In genomic region chr10:128209862-128210214, GRCh38 we compare ENCODE assay signal across 10 cellular contexts.
A peak's percentile ranks its signal among the peaks of the same experiment; 100 is the strongest.
DNase-seq lines count a peak whose midpoint lies in the region; ATAC-seq and TF ChIP-seq lines count a peak whose summit lies in the region.
"Had no signal": no experiment of that assay in that cellular context is flagged by ENCODE, and none has a peak within 500 bp of the region (broad histone marks: within the 10 kb centered on the region; RNA-seq: fewer than 3 reads in every experiment).

No MANE protein-coding gene starts in this region.

- DNase-seq in activated effector memory CD4-positive, alpha-beta T cell treated with anti-CD3 and anti-CD28 coated beads, Interleukin-2, amount 50 U/mL, for 16 hours = peak; percentile 64
- no peak for DNase-seq in activated effector memory CD4-positive, alpha-beta T cell treated with Interleukin-2 at 50 U/mL for 16 hours
- peak; percentile 36 for DNase-seq in activated naive CD8-positive, alpha-beta T cell treated with anti-CD3 and anti-CD28 coated beads, Interleukin-2, amount 10 ng/mL, durations not matched to agents 7 days and 5 days
- DNase-seq in memory B cell (ENCODE audit: low spot score in 2 of 2) = no peak
- no peak for DNase-seq in thoracic aorta (ENCODE audit: low spot score)
- no peak for DNase-seq in NCI-H345 (lab: John Stamatoyannopoulos, UW)
- DNase-seq in HEK293T (ENCODE audit: extremely low spot score) = no peak
- no peak for DNase-seq in NCI-H524 (lab: John Stamatoyannopoulos, UW)
- DNase-seq: NCI-H2227 treated with DMSO at 0.1 percent for 48 hours had no signal

- peak overlapping the region; percentile 73 for H3K27ac Mint-ChIP-seq in activated naive CD8-positive, alpha-beta T cell treated with anti-CD3 and anti-CD28 coated beads, Interleukin-2, amount 10 ng/mL, durations not matched to agents 7 days and 5 days
- no peak overlapping the region for H3K27ac Mint-ChIP-seq in memory B cell

- no peaks in the 10 kb centered on the region for H3K9me3 ChIP-seq in thoracic aorta
- H3K9me3 ChIP-seq: adrenal gland had no signal

- no peaks in the 10 kb centered on the region for H3K27me3 ChIP-seq in thoracic aorta (replicated peaks; ENCODE audit: insufficient read depth)
- H3K27me3 ChIP-seq: adrenal gland had no signal

- H3K4me3 Mint-ChIP-seq in activated naive CD8-positive, alpha-beta T cell treated with anti-CD3 and anti-CD28 coated beads, Interleukin-2, amount 10 ng/mL, durations not matched to agents 7 days and 5 days = peak overlapping the region; percentile 79
- H3K4me3 Mint-ChIP-seq in memory B cell = peak overlapping the region; percentile 69

- ATAC-seq in activated naive CD8-positive, alpha-beta T cell treated with anti-CD3 and anti-CD28 coated beads, Interleukin-2, amount 10 ng/mL, durations not matched to agents 7 days and 5 days (ENCODE audit: low read depth) = peak; percentile 7
- ATAC-seq in memory B cell (ENCODE audit: low read depth) = no peak
- ATAC-seq in thoracic aorta (ENCODE audit: insufficient number of reproducible peaks, low FRiP score, low read depth) = no peak

- H3K9me3 Mint-ChIP-seq in activated naive CD8-positive, alpha-beta T cell treated with anti-CD3 and anti-CD28 coated beads, Interleukin-2, amount 10 ng/mL, durations not matched to agents 7 days and 5 days = no peaks in the 10 kb centered on the region
- no peaks in the 10 kb centered on the region for H3K9me3 Mint-ChIP-seq in memory B cell

- CTCF ChIA-PET in HEK293T (lab: Yijun Ruan, JAX) = no interaction called here

- H3K36me3 Mint-ChIP-seq in activated naive CD8-positive, alpha-beta T cell treated with anti-CD3 and anti-CD28 coated beads, Interleukin-2, amount 10 ng/mL, durations not matched to agents 7 days and 5 days = no peaks in the 10 kb centered on the region
- H3K36me3 Mint-ChIP-seq in memory B cell = no peaks in the 10 kb centered on the region

- no peak overlapping the region for H3K27ac ChIP-seq in thoracic aorta
- H3K27ac ChIP-seq: adrenal gland had no signal

- H3K36me3 ChIP-seq in thoracic aorta = no peaks in the 10 kb centered on the region
- H3K36me3 ChIP-seq: adrenal gland had no signal

- peaks cover 0 to 4% of the 10 kb centered on the region in 2 donors for H3K4me1 ChIP-seq in thoracic aorta (ENCODE audit: control insufficient read depth in 1 of 2, low read depth in 2 of 2)
- H3K4me1 ChIP-seq: adrenal gland had no signal

- H3K4me3 ChIP-seq in thoracic aorta = peak overlapping the region; percentile 75

- TF ChIP-seq CTCF in thoracic aorta (IDR thresholded peaks at IDR 0.05) = no peak

- POLR2A ChIA-PET in activated naive CD8-positive, alpha-beta T cell treated with anti-CD3 and anti-CD28 coated beads, Interleukin-2, amount 10 ng/mL, durations not matched to agents 7 days and 5 days (lab: Charles Lee) = no interaction called here
- POLR2A ChIA-PET in HEK293T (lab: Yijun Ruan, JAX) = no interaction called here

- peaks cover 8% of the 10 kb centered on the region for H3K27me3 Mint-ChIP-seq in activated naive CD8-positive, alpha-beta T cell treated with anti-CD3 and anti-CD28 coated beads, Interleukin-2, amount 10 ng/mL, durations not matched to agents 7 days and 5 days
- H3K27me3 Mint-ChIP-seq in memory B cell = peaks cover 6% of the 10 kb centered on the region

- H3K4me1 Mint-ChIP-seq in activated naive CD8-positive, alpha-beta T cell treated with anti-CD3 and anti-CD28 coated beads, Interleukin-2, amount 10 ng/mL, durations not matched to agents 7 days and 5 days = peaks cover 13% of the 10 kb centered on the region
- peaks cover 4% of the 10 kb centered on the region for H3K4me1 Mint-ChIP-seq in memory B cell

TF ChIP-seq in HEK293T, 16 proteins besides CTCF, POLR2A, EP300 and RAD21:
- no peak for TF ChIP-seq PKNOX1 (IDR thresholded peaks at IDR 0.05)
- no peak for TF ChIP-seq FOXA1 (IDR thresholded peaks at IDR 0.05)

Comparison
In these comparisons a context has a peak if more than half of its experiments do, and no peak if none do; other contexts are left out.
1. DNase-seq: peak in activated effector memory CD4-positive, alpha-beta T cell treated with anti-CD3 and anti-CD28 coated beads, Interleukin-2, amount 50 U/mL, for 16 hours (single experiment) and activated naive CD8-positive, alpha-beta T cell treated with anti-CD3 and anti-CD28 coated beads, Interleukin-2, amount 10 ng/mL, durations not matched to agents 7 days and 5 days (single experiment); none in activated effector memory CD4-positive, alpha-beta T cell treated with Interleukin-2 at 50 U/mL for 16 hours (single experiment), memory B cell (0 of 2), thoracic aorta (single experiment), NCI-H345 (single experiment), HEK293T (single experiment) and NCI-H524 (0 of 2).